ENCODE assay signal across 14 cellular contexts in the genomic region with DNA sequence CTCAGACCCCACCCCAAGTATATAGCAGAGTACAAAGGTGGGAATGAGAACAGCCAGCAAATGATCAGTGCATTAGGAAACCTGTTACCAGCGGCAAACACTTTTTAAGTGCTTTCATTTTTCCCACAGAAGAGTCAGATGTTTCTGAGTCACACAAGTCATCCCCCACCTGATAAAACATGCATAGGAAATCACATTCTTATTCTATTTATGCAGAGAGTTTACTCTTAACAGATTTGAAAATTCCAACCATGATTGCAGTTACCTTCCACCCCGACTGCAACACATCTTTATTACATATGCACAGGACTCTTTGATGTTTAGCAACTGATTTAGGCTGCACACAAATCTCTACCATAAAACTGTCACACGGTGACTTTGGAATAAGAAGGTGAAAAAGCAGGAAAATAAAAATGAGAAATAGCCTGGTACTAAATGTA.
DNase-seq lines count a peak whose midpoint lies in the region; TF ChIP-seq lines count a peak whose summit lies in the region.
"Had no signal": no experiment of that assay in that cellular context is flagged by ENCODE, and none has a peak within 500 bp of the region (broad histone marks: within the 10 kb centered on the region; RNA-seq: fewer than 3 reads in every experiment).

No MANE protein-coding gene starts in this region.

- H3K4me3 ChIP-seq in H7 (ENCODE audit: insufficient read depth, low read depth, low read length), result no peak overlapping the region
- H3K4me3 ChIP-seq: SJCRH30, stomach had no signal

- no peaks in the 10 kb centered on the region for H3K27me3 ChIP-seq in H7 (ENCODE audit: control insufficient read depth, insufficient read depth, low read length)
- H3K27me3 ChIP-seq: SJCRH30, stomach had no signal

- no peak for TF ChIP-seq CTCF in osteocyte (IDR thresholded peaks at IDR 0.05)

- H3K27ac Mint-ChIP-seq in osteocyte (ENCODE audit: unreplicated experiment), result peak overlapping the region; percentile 94
- H3K27ac Mint-ChIP-seq: CD4-positive, CD25-positive, alpha-beta regulatory T cell had no signal

- DNase-seq in EH (ENCODE audit: low read depth), result peak; percentile 56
- DNase-seq in SK-MEL-5 (ENCODE audit: low read depth, low spot score), result peak; percentile 15
- peak; percentile 20 for DNase-seq in fibroblast of gingiva (ENCODE audit: low read depth)
- DNase-seq in osteocyte (ENCODE audit: extremely low spot score, unreplicated experiment), result no peak
- DNase-seq in H7, result no peak
- no peak for DNase-seq in DMS 273 (lab: John Stamatoyannopoulos, UW; ENCODE audit: unreplicated experiment)
- DNase-seq in activated gamma-delta T cell (lab: John Stamatoyannopoulos, UW), result no peak
- DNase-seq in AG08395 (ENCODE audit: low spot score), result no peak
- DNase-seq: activated CD8-positive, alpha-beta memory T cell treated with anti-CD3 and anti-CD28 coated beads for 24 hours; CD4-positive, CD25-positive, alpha-beta regulatory T cell; naive B cell; NCI-H2171; SJCRH30; stomach had no signal

- H3K36me3 ChIP-seq in H7 (replicated peaks; ENCODE audit: control insufficient read depth, insufficient read depth, low read length), result no peaks in the 10 kb centered on the region
- H3K36me3 ChIP-seq: SJCRH30, stomach had no signal

- no peaks in the 10 kb centered on the region for H3K36me3 Mint-ChIP-seq in osteocyte (ENCODE audit: unreplicated experiment)
- H3K36me3 Mint-ChIP-seq: CD4-positive, CD25-positive, alpha-beta regulatory T cell; naive B cell had no signal

- H3K4me3 Mint-ChIP-seq in osteocyte (ENCODE audit: unreplicated experiment), result peak overlapping the region; percentile 55
- H3K4me3 Mint-ChIP-seq: CD4-positive, CD25-positive, alpha-beta regulatory T cell; naive B cell had no signal

- H3K27me3 Mint-ChIP-seq in osteocyte (ENCODE audit: unreplicated experiment), result no peaks in the 10 kb centered on the region
- H3K27me3 Mint-ChIP-seq: CD4-positive, CD25-positive, alpha-beta regulatory T cell; naive B cell had no signal

- no peaks in the 10 kb centered on the region for H3K9me3 Mint-ChIP-seq in osteocyte (ENCODE audit: unreplicated experiment)
- H3K9me3 Mint-ChIP-seq: naive B cell had no signal

- in situ Hi-C loops in SK-MEL-5 (cut with HindIII; ENCODE audit: low pct_unique_long_range_greater_than_20kb, low sequenced_read_pairs), result no loop called here

- H3K4me1 Mint-ChIP-seq in osteocyte (ENCODE audit: unreplicated experiment), result peaks cover 43% of the 10 kb centered on the region
- H3K4me1 Mint-ChIP-seq: CD4-positive, CD25-positive, alpha-beta regulatory T cell; naive B cell had no signal

Comparison
In these comparisons a context has a peak if more than half of its experiments do, and no peak if none do; other contexts are left out.
1. DNase-seq: peak in EH (single experiment), SK-MEL-5 (single experiment) and fibroblast of gingiva (single experiment); none in osteocyte (single experiment), H7 (single experiment), DMS 273 (single experiment), activated gamma-delta T cell (single experiment) and AG08395 (single experiment).